1 cellular context compared by ENCODE assay signal in genomic region chr7:149719050-149719899, GRCh38.
TF ChIP-seq lines count a peak whose summit lies in the region.

No MANE protein-coding gene starts in this region.

TF ChIP-seq in HEK293, 187 proteins besides CTCF, POLR2A, EP300 and RAD21 (continued from another document):
- TF ChIP-seq GLI4 (tag by site-specific recombination; IDR thresholded peaks at IDR 0.05) (no peak), ZBTB11 (tag by site-specific recombination; conservative IDR thresholded peaks at IDR 0.05; ENCODE audit: low read depth) (no peak), ZNF658 (tag by site-specific recombination; IDR thresholded peaks at IDR 0.05) (no peak), GLIS1 (tag by site-specific recombination; IDR thresholded peaks at IDR 0.05) (peak; percentile 98), ATF2 (tag by site-specific recombination; IDR thresholded peaks at IDR 0.05; ENCODE audit: low read depth) (peak; percentile 94), ZNF510 (tag by site-specific recombination; IDR thresholded peaks at IDR 0.05; ENCODE audit: insufficient replicate concordance) (no peak), ZBTB44 (tag by site-specific recombination; IDR thresholded peaks at IDR 0.05) (no peak), ZNF521 (tag by site-specific recombination; IDR thresholded peaks at IDR 0.05) (no peak), WT1 (tag by site-specific recombination; IDR thresholded peaks at IDR 0.05) (peak; percentile 31; the same call in 1 of the 2 replicates), ZFHX2 (tag by site-specific recombination; conservative IDR thresholded peaks at IDR 0.05) (no peak), ZNF777 (tag by site-specific recombination; IDR thresholded peaks at IDR 0.05; ENCODE audit: borderline replicate concordance) (no peak), HOXD13 (CRISPR knock-in tag; IDR thresholded peaks at IDR 0.05; ENCODE audit: borderline replicate concordance) (no peak), ZNF140 (tag by site-specific recombination; IDR thresholded peaks at IDR 0.05) (no peak), ZNF274 (IDR thresholded peaks at IDR 0.05; ENCODE audit: low read length) (no peak), ZNF274 (tag by site-specific recombination; IDR thresholded peaks at IDR 0.05; ENCODE audit: borderline replicate concordance) (no peak), ZNF157 (tag by site-specific recombination; IDR thresholded peaks at IDR 0.05) (no peak), ZNF585B (tag by site-specific recombination; IDR thresholded peaks at IDR 0.05) (no peak), ZNF747 (tag by site-specific recombination; IDR thresholded peaks at IDR 0.05) (no peak), ZNF654 (tag by site-specific recombination; IDR thresholded peaks at IDR 0.05; ENCODE audit: low read depth) (no peak), ZNF341 (tag by site-specific recombination; IDR thresholded peaks at IDR 0.05; ENCODE audit: low read depth) (peak; percentile 53), MZF1 (tag by site-specific recombination; IDR thresholded peaks at IDR 0.05; ENCODE audit: borderline replicate concordance) (no peak), ZNF791 (tag by site-specific recombination; IDR thresholded peaks at IDR 0.05) (no peak), ZNF518A (tag by site-specific recombination; conservative IDR thresholded peaks at IDR 0.05; ENCODE audit: low read depth) (no peak), ZNF623 (tag by site-specific recombination; IDR thresholded peaks at IDR 0.05) (no peak)
